In genomic region chr10:104122273-104123107, GRCh38 we compare ENCODE assay signal across 1 cellular context.
TF ChIP-seq lines count a peak whose summit lies in the region.

No MANE protein-coding gene starts in this region.

TF ChIP-seq in WTC11, 78 proteins besides CTCF, POLR2A, EP300 and RAD21 (continued from another document):
- TF ChIP-seq ZNF281 (CRISPR knock-in tag; IDR thresholded peaks at IDR 0.05) (no peak), TEAD1 (CRISPR knock-in tag; IDR thresholded peaks at IDR 0.05) (no peak), OVOL2 (CRISPR knock-in tag; IDR thresholded peaks at IDR 0.05; ENCODE audit: borderline replicate concordance) (no peak), NFE2L1 (CRISPR knock-in tag; IDR thresholded peaks at IDR 0.05) (no peak)
TF ChIP-seq in WTC11: peak in this region for 0.
